Comparison of ENCODE assay signal across 4 cellular contexts in the genomic region with DNA sequence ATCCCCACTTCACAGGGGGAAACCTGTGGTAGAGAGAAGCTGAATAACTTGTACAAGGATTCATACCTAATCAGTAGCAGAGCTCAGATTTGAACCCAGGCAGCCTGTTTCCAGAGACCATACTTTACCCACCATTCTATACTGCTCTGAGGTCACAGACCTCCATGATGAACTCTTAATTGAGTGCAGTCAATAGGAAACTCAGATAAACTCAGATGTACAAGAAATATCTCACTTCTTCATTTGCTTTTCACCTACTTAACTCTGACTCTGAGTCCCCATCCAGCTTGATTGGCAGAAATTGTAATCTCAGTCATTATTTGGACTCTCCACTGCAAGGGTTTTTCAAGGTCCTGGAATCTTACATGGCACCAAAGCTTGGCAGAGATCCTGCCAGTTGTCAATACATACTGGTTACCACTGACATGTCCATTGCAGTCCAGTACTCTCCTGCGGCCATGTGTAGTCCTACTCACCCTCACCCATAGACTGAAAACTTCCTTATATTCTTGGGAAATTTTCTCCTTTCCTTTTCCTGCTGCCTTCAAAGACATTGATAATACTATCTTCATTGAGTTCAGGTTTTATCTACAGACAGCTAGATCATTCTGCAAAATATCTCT. TPM values are rescaled to one million over a fixed set of nuclear protein-coding genes. Genes with fewer than 3 reads are reported as not detected.
"Had no signal": no experiment of that assay in that cellular context is flagged by ENCODE, and none has a peak within 500 bp of the region (broad histone marks: within the 10 kb centered on the region; RNA-seq: fewer than 3 reads in every experiment).

No MANE protein-coding gene starts in this region.

RNA-seq across cellular contexts. Expression of a gene that starts 29.4 kb away (rescaled TPM):
- total RNA-seq: left lobe of liver, left ventricle myocardium inferior, left ventricle myocardium superior, lower lobe of right lung had no signal
